In the genomic region with DNA sequence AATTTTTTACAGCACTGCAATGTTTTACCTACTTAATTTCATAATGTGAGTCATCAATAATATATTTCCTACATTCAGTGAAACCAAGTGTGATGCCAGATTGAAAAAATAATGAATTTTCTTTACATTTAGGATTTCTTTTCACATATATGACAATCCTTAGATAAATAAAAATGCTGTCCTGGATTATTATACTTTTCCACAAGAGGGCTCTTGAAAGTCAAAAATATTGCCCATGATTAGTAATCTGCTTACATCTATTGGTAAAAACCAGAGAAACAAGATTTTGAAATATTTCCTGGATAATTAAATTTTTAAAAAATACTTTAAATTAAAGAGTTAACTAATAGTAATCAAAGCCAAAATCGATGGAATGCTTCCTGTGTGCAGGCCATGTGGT, we compare ENCODE assay signal across 20 cellular contexts.
DNase-seq lines count a peak whose midpoint lies in the region; ATAC-seq and TF ChIP-seq lines count a peak whose summit lies in the region.
"Had no signal": no experiment of that assay in that cellular context is flagged by ENCODE, and none has a peak within 500 bp of the region (broad histone marks: within the 10 kb centered on the region; RNA-seq: fewer than 3 reads in every experiment).

No MANE protein-coding gene starts in this region.

- H3K27me3 ChIP-seq in hepatocyte = no peaks in the 10 kb centered on the region
- H3K27me3 ChIP-seq in right cardiac atrium (ENCODE audit: control insufficient read depth, insufficient read depth) = no peaks in the 10 kb centered on the region
- H3K27me3 ChIP-seq: MG63 had no signal

- H3K4me3 ChIP-seq in hepatocyte (no peak overlapping the region), right cardiac atrium (ENCODE audit: low read length) (no peak overlapping the region)
- H3K4me3 ChIP-seq: MG63, skin epidermis had no signal

- intact Hi-C loops in right cardiac atrium (cut with DNase I) = loop anchor here in 3 of 4 donors (5.0 to 10.0 kb wide), 3 partner anchors 305 to 537 kb away; no protein-coding TSS in a partner anchor

- 79% methylated on average over 1 of the region's 1 CpG for WGBS in hepatocyte (ENCODE audit: low lambda C conversion rate, missing lambda C conversion rate)
- WGBS in right cardiac atrium = 34% methylated on average over 1 of the region's 1 CpG

- DNase-seq in LHCN-M2 (ENCODE audit: low read depth) (peak; percentile 19), hepatocyte (ENCODE audit: low spot score) (no peak), right cardiac atrium (no peak), kidney tubule cell (ENCODE audit: low spot score) (no peak), cerebellar nuclear complex (lab: John Stamatoyannopoulos, UW) (no peak)
- DNase-seq: activated CD4-positive, CD25-positive, alpha-beta regulatory T cell; activated CD8-positive, alpha-beta T cell treated with anti-CD3 and anti-CD28 coated beads for 36 hours; activated gamma-delta T cell treated with Interleukin-2 at 50 U/mL for 16 hours; caudate nucleus; left colon; MG63; naive thymus-derived CD4-positive, alpha-beta T cell; NCI-H1417 treated with DMSO at 0.1 percent for 48 hours; NCI-H226; stimulated activated naive CD4-positive, alpha-beta T cell treated with Interleukin-2 at 50 U/mL for 16 hours; T-helper 9 cell had no signal

- TF ChIP-seq CTCF in C4-2B (conservative IDR thresholded peaks at IDR 0.05) = peak; percentile 42
- peak; percentile 58 for TF ChIP-seq CTCF in VCaP (conservative IDR thresholded peaks at IDR 0.05)
- peak; percentile 17 for TF ChIP-seq CTCF in hepatocyte (IDR thresholded peaks at IDR 0.05; ENCODE audit: poor library complexity)

- no peaks in the 10 kb centered on the region for H3K79me2 ChIP-seq in hepatocyte

- no peak for ATAC-seq in right cardiac atrium
- ATAC-seq: activated CD8-positive, alpha-beta T cell treated with anti-CD3 and anti-CD28 coated beads for 36 hours; left colon; naive thymus-derived CD4-positive, alpha-beta T cell had no signal

- no peaks in the 10 kb centered on the region for H3K36me3 ChIP-seq in hepatocyte (replicated peaks; ENCODE audit: insufficient read depth, low read depth)
- H3K36me3 ChIP-seq: MG63 had no signal

- H4K20me1 ChIP-seq in hepatocyte (ENCODE audit: insufficient read depth, poor library complexity, severe bottlenecking) = no peaks in the 10 kb centered on the region

- no peaks in the 10 kb centered on the region for H3K9me2 ChIP-seq in hepatocyte (replicated peaks; ENCODE audit: insufficient read depth)

- H3K4me1 ChIP-seq in hepatocyte (ENCODE audit: insufficient read depth) = no peaks in the 10 kb centered on the region
- H3K4me1 ChIP-seq in right cardiac atrium (ENCODE audit: control insufficient read depth, insufficient read depth, low read length) = no peaks in the 10 kb centered on the region

- H3K4me2 ChIP-seq in hepatocyte = no peak overlapping the region

- H3K27ac ChIP-seq in C4-2B (no peak overlapping the region), VCaP (no peak overlapping the region), hepatocyte (no peak overlapping the region), right cardiac atrium (ENCODE audit: low read length) (no peak overlapping the region)
- H3K27ac ChIP-seq: RWPE1, skin epidermis had no signal

- H3K9me3 ChIP-seq in hepatocyte (ENCODE audit: low read depth) (no peaks in the 10 kb centered on the region), right cardiac atrium (ENCODE audit: control insufficient read depth, low read length) (no peaks in the 10 kb centered on the region)
- H3K9me3 ChIP-seq: MG63 had no signal

- no peak overlapping the region for H2AFZ ChIP-seq in hepatocyte
